12 cellular contexts compared by ENCODE assay signal in the genomic region with DNA sequence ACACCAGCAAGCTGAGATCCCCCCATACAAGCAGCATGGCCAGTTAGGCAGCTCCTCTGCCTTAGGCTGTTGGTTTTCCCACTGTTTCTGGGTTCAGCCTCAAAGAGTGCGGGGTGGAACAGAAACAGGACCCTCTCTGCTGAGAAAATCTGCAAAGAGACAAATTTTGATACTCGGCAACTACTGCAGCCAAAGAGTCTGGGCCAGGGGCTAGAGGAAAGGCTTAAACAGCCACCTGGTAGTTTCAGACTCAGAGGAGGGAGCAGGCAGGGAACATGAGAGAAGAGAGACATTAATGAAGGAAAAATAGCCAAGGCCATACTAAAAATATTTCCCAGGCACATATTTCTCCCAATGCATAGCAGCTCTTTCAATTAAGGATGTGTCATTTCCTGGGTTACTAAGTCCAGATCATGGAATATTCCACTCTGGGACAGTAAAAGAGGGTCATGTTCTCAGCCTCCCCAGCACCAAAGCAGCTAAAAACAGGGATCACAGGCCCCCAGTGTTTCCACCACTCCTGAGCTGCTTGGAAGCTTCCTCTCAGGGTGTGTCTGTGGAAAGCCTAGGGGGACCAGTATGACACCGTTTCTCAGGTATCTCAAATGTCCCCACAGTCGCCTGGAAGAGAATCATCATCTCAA. TPM values are rescaled to one million over a fixed set of nuclear protein-coding genes. Genes with fewer than 3 reads are reported as not detected.
DNase-seq lines count a peak whose midpoint lies in the region; ATAC-seq and TF ChIP-seq lines count a peak whose summit lies in the region.
"Had no signal": no experiment of that assay in that cellular context is flagged by ENCODE, and none has a peak within 500 bp of the region (broad histone marks: within the 10 kb centered on the region; RNA-seq: fewer than 3 reads in every experiment).

No MANE protein-coding gene starts in this region.

- in situ Hi-C loops in KBM-7 (cut with MboI; ENCODE audit: low pct_unique_long_range_greater_than_20kb, low sequenced_read_pairs) = no loop called here

- peaks cover 0 to 5% of the 10 kb centered on the region in 2 donors for H3K9me3 ChIP-seq in ascending aorta
- H3K9me3 ChIP-seq in iPS-20b (ENCODE audit: insufficient read depth, low read depth, low read length) = peaks cover 5% of the 10 kb centered on the region; the same call in 1 of the 2 replicates
- no peaks in the 10 kb centered on the region for H3K9me3 ChIP-seq in smooth muscle cell (replicated peaks; ENCODE audit: low read depth)
- H3K9me3 ChIP-seq: suprapubic skin had no signal

- peak; percentile 71 for DNase-seq in HFFc6
- DNase-seq in ascending aorta (ENCODE audit: low spot score in 2 of 2) = no peak
- DNase-seq in smooth muscle cell (lab: John Stamatoyannopoulos, UW; ENCODE audit: unreplicated experiment) = no peak
- no peak for DNase-seq in COR-L47 (lab: John Stamatoyannopoulos, UW)
- no peak for DNase-seq in KBM-7
- DNase-seq: DMS79 treated with DMSO at 0.1 percent for 48 hours, glutamatergic neuron had no signal

- H3K4me3 Mint-ChIP-seq in HFFc6 = peak overlapping the region; percentile 85
- H3K4me3 Mint-ChIP-seq: activated naive CD4-positive, alpha-beta T cell treated with anti-CD3 and anti-CD28 coated beads, Interleukin-2, amount 50 U/mL, for 24 hours had no signal

- ATAC-seq in GM18858 (IDR thresholded peaks at IDR 0.05; ENCODE audit: unreplicated experiment) = no peak
- no peak for ATAC-seq in HG02642 (IDR thresholded peaks at IDR 0.05; ENCODE audit: poor library complexity, unreplicated experiment)

- no peak overlapping the region for H2AFZ ChIP-seq in smooth muscle cell (ENCODE audit: low read depth)

- TF ChIP-seq CTCF in HFFc6 (IDR thresholded peaks at IDR 0.05) = no peak
- TF ChIP-seq CTCF in ascending aorta (IDR thresholded peaks at IDR 0.05) = no peak
- TF ChIP-seq CTCF in smooth muscle cell (IDR thresholded peaks at IDR 0.05; ENCODE audit: borderline replicate concordance, insufficient read depth, poor library complexity, severe bottlenecking) = no peak

- H3K27ac Mint-ChIP-seq in HFFc6 = peak overlapping the region; percentile 99
- H3K27ac Mint-ChIP-seq: activated naive CD4-positive, alpha-beta T cell treated with anti-CD3 and anti-CD28 coated beads, Interleukin-2, amount 50 U/mL, for 24 hours had no signal

- peaks cover 14% of the 10 kb centered on the region for H3F3A ChIP-seq in smooth muscle cell (ENCODE audit: low read depth)

- H3K27me3 Mint-ChIP-seq in HFFc6 (ENCODE audit: insufficient read depth) = no peaks in the 10 kb centered on the region

- peaks cover 66% of the 10 kb centered on the region for H3K36me3 Mint-ChIP-seq in HFFc6 (ENCODE audit: low read depth)
- H3K36me3 Mint-ChIP-seq: activated naive CD4-positive, alpha-beta T cell treated with anti-CD3 and anti-CD28 coated beads, Interleukin-2, amount 50 U/mL, for 24 hours had no signal

- H3K4me1 Mint-ChIP-seq in HFFc6 (ENCODE audit: low read depth) = peaks cover 60% of the 10 kb centered on the region
- H3K4me1 Mint-ChIP-seq: activated naive CD4-positive, alpha-beta T cell treated with anti-CD3 and anti-CD28 coated beads, Interleukin-2, amount 50 U/mL, for 24 hours had no signal

- peak overlapping the region in 1 of 2 donors; percentile 25 for H3K4me3 ChIP-seq in ascending aorta
- H3K4me3 ChIP-seq in iPS-20b (ENCODE audit: low read length) = no peak overlapping the region
- no peak overlapping the region for H3K4me3 ChIP-seq in smooth muscle cell
- H3K4me3 ChIP-seq: suprapubic skin had no signal

- H3K27ac ChIP-seq in ascending aorta = peak overlapping the region; percentile 83 to 90
- H3K27ac ChIP-seq in iPS-20b (ENCODE audit: low read length) = no peak overlapping the region
- peak overlapping the region; percentile 100 for H3K27ac ChIP-seq in smooth muscle cell (ENCODE audit: low read depth)
- H3K27ac ChIP-seq: suprapubic skin had no signal

- no peaks in the 10 kb centered on the region for H3K9me3 Mint-ChIP-seq in HFFc6
- H3K9me3 Mint-ChIP-seq: activated naive CD4-positive, alpha-beta T cell treated with anti-CD3 and anti-CD28 coated beads, Interleukin-2, amount 50 U/mL, for 24 hours had no signal

- H3K9ac ChIP-seq in iPS-20b (ENCODE audit: low read depth, low read length) (peak overlapping the region; percentile 14; the same call in 1 of the 2 replicates), smooth muscle cell (ENCODE audit: low read depth) (peak overlapping the region; percentile 90)

- H3K4me2 ChIP-seq in smooth muscle cell = peak overlapping the region; percentile 69

- no peaks in the 10 kb centered on the region for H4K20me1 ChIP-seq in smooth muscle cell (ENCODE audit: low read depth)

- peaks cover 20 to 65% of the 10 kb centered on the region in 2 donors for H3K36me3 ChIP-seq in ascending aorta
- H3K36me3 ChIP-seq in iPS-20b (ENCODE audit: insufficient read depth, low read depth, low read length) = peaks cover 69% of the 10 kb centered on the region
- peaks cover 19% of the 10 kb centered on the region for H3K36me3 ChIP-seq in smooth muscle cell (ENCODE audit: low read depth)

- WGBS in smooth muscle cell (ENCODE audit: low lambda C conversion rate) = 43% methylated on average over 4 of the region's 4 CpGs

- H3K27me3 ChIP-seq in ascending aorta (no peaks in the 10 kb centered on the region), iPS-20b (ENCODE audit: insufficient read depth, low read length) (no peaks in the 10 kb centered on the region), smooth muscle cell (ENCODE audit: low read depth) (no peaks in the 10 kb centered on the region)
- H3K27me3 ChIP-seq: suprapubic skin had no signal

- H3K4me1 ChIP-seq in ascending aorta (peaks cover 4 to 23% of the 10 kb centered on the region in 2 donors), iPS-20b (ENCODE audit: insufficient read depth, low read length) (peaks cover 26% of the 10 kb centered on the region), smooth muscle cell (ENCODE audit: low read depth) (peaks cover 24% of the 10 kb centered on the region)

- H3K79me2 ChIP-seq in smooth muscle cell (ENCODE audit: low read depth) = peaks cover 33% of the 10 kb centered on the region

- intact Hi-C loops in ascending aorta (cut with DNase I) = no loop called here

RNA-seq across cellular contexts. Expression of gene PDLIM1, which starts 29.8 kb away (rescaled TPM):
- 100 to 1,000 TPM; 131 to 163 (median 154) TPM for total RNA-seq in HFFc6 (2021; fragmentation: NEBNext Ultra II Directional; extraction: Animal tissue kit (Norgen Biotek cat#: 25700))
- total RNA-seq in ascending aorta = 191 TPM
- total RNA-seq in smooth muscle cell = 72.4 and 102 TPM in 2 replicates
- 187 and 318 TPM in 2 replicates for polyA plus RNA-seq in smooth muscle cell
